23 cellular contexts compared by ENCODE assay signal in the genomic region with DNA sequence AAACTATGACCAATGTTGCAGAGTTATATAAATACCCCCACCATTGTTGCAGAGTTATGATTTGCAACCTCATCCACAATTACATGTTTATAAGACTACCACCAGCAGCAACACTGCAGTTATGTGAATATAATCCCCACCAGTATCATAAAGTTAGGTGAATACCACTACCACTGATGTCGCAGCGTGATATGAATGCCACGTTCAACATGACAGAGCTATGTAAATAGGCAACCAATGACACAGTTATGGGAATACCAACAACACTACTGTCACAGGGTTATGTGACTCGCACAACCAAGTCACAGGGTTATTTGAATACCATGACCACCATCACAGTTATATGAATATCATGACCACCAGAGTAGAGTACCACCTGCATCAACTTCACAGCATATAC.
"Had no signal": no experiment of that assay in that cellular context is flagged by ENCODE, and none has a peak within 500 bp of the region (broad histone marks: within the 10 kb centered on the region; RNA-seq: fewer than 3 reads in every experiment).

No MANE protein-coding gene starts in this region.

- H3K4me3 ChIP-seq: coronary artery, dorsolateral prefrontal cortex, esophagus muscularis mucosa, gastrocnemius medialis, heart right ventricle, left lung, lower lobe of right lung, mucosa of descending colon had no signal

- H3K36me3 Mint-ChIP-seq: mesothelial cell of epicardium had no signal

- H3K4me1 Mint-ChIP-seq: mesothelial cell of epicardium had no signal

- H3K4me3 Mint-ChIP-seq: mesothelial cell of epicardium had no signal

- H3K27me3 ChIP-seq: dorsolateral prefrontal cortex, esophagus muscularis mucosa, gastrocnemius medialis, left lung had no signal

- ATAC-seq: gastrocnemius medialis, heart right ventricle, left cardiac atrium, left lung, left ventricle myocardium superior, lower lobe of right lung, mucosa of descending colon had no signal

- DNase-seq: dermis blood vessel endothelial cell; dorsolateral prefrontal cortex; effector CD4-positive, alpha-beta T cell; effector memory CD4-positive, alpha-beta T cell; foreskin melanocyte; gastrocnemius medialis; glutamatergic neuron; head of caudate nucleus; heart right ventricle; hippocampal formation; left cardiac atrium; left lung; left ventricle myocardium superior; lower lobe of right lung; mesenchymal stem cell; mucosa of descending colon had no signal

- H3K36me3 ChIP-seq: esophagus muscularis mucosa, gastrocnemius medialis, heart right ventricle, left lung, lower lobe of right lung had no signal

- FAIRE-seq: colon, endothelial cell of umbilical vein, islet of Langerhans, keratinocyte had no signal

- H3K4me1 ChIP-seq: esophagus muscularis mucosa, gastrocnemius medialis, heart right ventricle, left lung, lower lobe of right lung had no signal

- H3K27ac Mint-ChIP-seq: mesothelial cell of epicardium had no signal

- H3K27ac ChIP-seq: coronary artery, dorsolateral prefrontal cortex, esophagus muscularis mucosa, gastrocnemius medialis, heart right ventricle, left lung, lower lobe of right lung had no signal

- H3K9me3 ChIP-seq: gastrocnemius medialis, left lung, mucosa of descending colon had no signal
